Comparison of ENCODE assay signal across 16 cellular contexts in the genomic region with DNA sequence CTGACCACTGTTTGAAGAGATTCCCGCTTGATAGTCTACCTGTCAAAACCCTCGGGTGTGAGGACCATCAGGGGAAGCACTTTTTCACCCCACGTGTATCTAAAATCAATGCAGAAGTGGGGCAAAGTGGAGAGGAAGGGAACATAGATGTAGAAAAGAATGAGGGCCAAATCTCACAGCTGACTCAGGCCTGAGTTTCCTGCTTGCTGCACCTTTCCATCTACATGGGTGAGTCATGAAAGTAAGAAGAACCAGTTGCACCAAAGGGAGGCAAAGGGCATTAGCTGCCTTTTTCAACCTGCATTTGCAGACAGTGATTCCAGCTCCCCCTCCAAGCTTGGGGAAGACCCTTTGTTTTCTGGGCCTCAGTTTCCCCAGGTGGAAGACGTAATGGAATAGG.
DNase-seq lines count a peak whose midpoint lies in the region; ATAC-seq and TF ChIP-seq lines count a peak whose summit lies in the region.
"Had no signal": no experiment of that assay in that cellular context is flagged by ENCODE, and none has a peak within 500 bp of the region (broad histone marks: within the 10 kb centered on the region; RNA-seq: fewer than 3 reads in every experiment).

No MANE protein-coding gene starts in this region.

- no TSS peak for BruUV-seq in mammary epithelial cell (replicated peaks; lab: Mats Ljungman, UMichigan)

- no peaks in the 10 kb centered on the region for H3K79me2 ChIP-seq in mammary epithelial cell (ENCODE audit: insufficient read depth, low read length)

- H4K20me1 ChIP-seq in mammary epithelial cell (ENCODE audit: insufficient read depth, low read length): no peaks in the 10 kb centered on the region

- H3K4me3 Mint-ChIP-seq in activated CD4-positive, alpha-beta memory T cell treated with anti-CD3 and anti-CD28 coated beads, Interleukin-2, amount 10 ng/mL, durations not matched to agents 7 days and 5 days: no peak overlapping the region
- no peak overlapping the region for H3K4me3 Mint-ChIP-seq in activated CD4-positive, alpha-beta memory T cell treated with anti-CD3 and anti-CD28 coated beads for 36 hours
- H3K4me3 Mint-ChIP-seq: CD8-positive, alpha-beta T cell; IgD-negative memory B cell had no signal

- H3K4me2 ChIP-seq in mammary epithelial cell (ENCODE audit: insufficient read depth, low read depth, low read length): no peak overlapping the region

- H3K4me1 Mint-ChIP-seq in activated CD4-positive, alpha-beta memory T cell treated with anti-CD3 and anti-CD28 coated beads, Interleukin-2, amount 10 ng/mL, durations not matched to agents 7 days and 5 days: no peaks in the 10 kb centered on the region
- H3K4me1 Mint-ChIP-seq in activated CD4-positive, alpha-beta memory T cell treated with anti-CD3 and anti-CD28 coated beads for 36 hours (ENCODE audit: low read depth): no peaks in the 10 kb centered on the region

- peaks cover 14% of the 10 kb centered on the region for H3K9me3 ChIP-seq in mammary epithelial cell (replicated peaks; ENCODE audit: insufficient read depth, low read length)

- H3K36me3 Mint-ChIP-seq in activated CD4-positive, alpha-beta memory T cell treated with anti-CD3 and anti-CD28 coated beads, Interleukin-2, amount 10 ng/mL, durations not matched to agents 7 days and 5 days (ENCODE audit: low read depth): no peaks in the 10 kb centered on the region
- H3K36me3 Mint-ChIP-seq in activated CD4-positive, alpha-beta memory T cell treated with anti-CD3 and anti-CD28 coated beads for 36 hours: no peaks in the 10 kb centered on the region
- H3K36me3 Mint-ChIP-seq: CD8-positive, alpha-beta T cell had no signal

- WGBS in mammary epithelial cell (ENCODE audit: low coverage, missing lambda C conversion rate): 63% methylated on average over 3 of the region's 4 CpGs

- H3K4me3 ChIP-seq in mammary epithelial cell (replicated peaks in 1 of 3; ENCODE audit: insufficient read depth in 1 of 3, low read depth in 2 of 3, low read length in 3 of 3) (no peak overlapping the region), kidney epithelial cell (ENCODE audit: low read depth, low read length) (no peak overlapping the region)

- dilution Hi-C loops in mammary epithelial cell (cut with HindIII; ENCODE audit: low sequenced_read_pairs): no loop called here

- TF ChIP-seq CTCF in mammary epithelial cell (conservative IDR thresholded peaks at IDR 0.05 in 1 of 2, IDR thresholded peaks at IDR 0.05 in 1 of 2; ENCODE audit: extremely low read depth in 1 of 2, insufficient read depth in 1 of 2, low read depth in 1 of 2, low read length in 2 of 2): no peak
- no peak for TF ChIP-seq CTCF in kidney epithelial cell (IDR thresholded peaks at IDR 0.05; ENCODE audit: insufficient read depth, low read length, poor library complexity, severe bottlenecking)

- H3K9ac ChIP-seq in mammary epithelial cell (ENCODE audit: insufficient read depth, low read length): no peak overlapping the region

- POLR2A ChIA-PET in activated CD4-positive, alpha-beta memory T cell treated with anti-CD3 and anti-CD28 coated beads, Interleukin-2, amount 10 ng/mL, durations not matched to agents 7 days and 5 days (lab: Charles Lee): no interaction called here
- POLR2A ChIA-PET in activated CD4-positive, alpha-beta memory T cell treated with anti-CD3 and anti-CD28 coated beads for 36 hours (lab: Charles Lee): no interaction called here

- H3K9me3 Mint-ChIP-seq in activated CD4-positive, alpha-beta memory T cell treated with anti-CD3 and anti-CD28 coated beads, Interleukin-2, amount 10 ng/mL, durations not matched to agents 7 days and 5 days: no peaks in the 10 kb centered on the region
- H3K9me3 Mint-ChIP-seq in activated CD4-positive, alpha-beta memory T cell treated with anti-CD3 and anti-CD28 coated beads for 36 hours: no peaks in the 10 kb centered on the region
- H3K9me3 Mint-ChIP-seq: CD8-positive, alpha-beta T cell had no signal

- CTCF ChIA-PET in activated CD4-positive, alpha-beta memory T cell treated with anti-CD3 and anti-CD28 coated beads, Interleukin-2, amount 10 ng/mL, durations not matched to agents 7 days and 5 days (lab: Charles Lee): interaction anchor here (0.6 kb wide), 1 partner anchor 33 kb away, joined by 4 read pairs; no protein-coding TSS in a partner anchor
- CTCF ChIA-PET in activated CD4-positive, alpha-beta memory T cell treated with anti-CD3 and anti-CD28 coated beads for 36 hours (lab: Charles Lee): no interaction called here
- CTCF ChIA-PET in mammary epithelial cell (lab: Charles Lee; ENCODE audit: low non-redundant PET): no interaction called here

- in situ Hi-C loops in mammary epithelial cell (cut with MboI; ENCODE audit: low sequenced_read_pairs in 2 of 2): no loop called here

- ATAC-seq in GM18520 (IDR thresholded peaks at IDR 0.05; ENCODE audit: unreplicated experiment): no peak
- ATAC-seq: CD8-positive, alpha-beta T cell; SK-N-SH treated with all-trans-retinoic acid at 6 μM for 48 hours had no signal

- no peak overlapping the region for H2AFZ ChIP-seq in mammary epithelial cell (ENCODE audit: low read depth, low read length)

- no peak overlapping the region for H3K27ac ChIP-seq in mammary epithelial cell (ENCODE audit: insufficient read depth, low read depth, low read length)
- H3K27ac ChIP-seq: 22Rv1 had no signal

- DNase-seq in activated CD4-positive, alpha-beta memory T cell treated with anti-CD3 and anti-CD28 coated beads, Interleukin-2, amount 10 ng/mL, durations not matched to agents 7 days and 5 days: peak; percentile 1
- no peak for DNase-seq in activated CD4-positive, alpha-beta memory T cell treated with anti-CD3 and anti-CD28 coated beads for 36 hours
- peak; percentile 46 for DNase-seq in mammary epithelial cell
- DNase-seq in kidney epithelial cell (ENCODE audit: low read depth): peak; percentile 9
- DNase-seq in HK-2 (ENCODE audit: unreplicated experiment): no peak
- no peak for DNase-seq in NCI-H1930 (lab: John Stamatoyannopoulos, UW)
- DNase-seq in SIG-M5 (lab: John Stamatoyannopoulos, UW): no peak
- DNase-seq: CD8-positive, alpha-beta T cell; EL; NCI-H1436; NCI-H2081; NCI-H526 had no signal

- H3K27me3 ChIP-seq in mammary epithelial cell (ENCODE audit: insufficient read depth, low read length): no peaks in the 10 kb centered on the region
- H3K27me3 ChIP-seq in kidney epithelial cell (ENCODE audit: control insufficient read depth, insufficient read depth, low read length): no peaks in the 10 kb centered on the region

- H3K27me3 Mint-ChIP-seq in activated CD4-positive, alpha-beta memory T cell treated with anti-CD3 and anti-CD28 coated beads, Interleukin-2, amount 10 ng/mL, durations not matched to agents 7 days and 5 days: no peaks in the 10 kb centered on the region
- H3K27me3 Mint-ChIP-seq in activated CD4-positive, alpha-beta memory T cell treated with anti-CD3 and anti-CD28 coated beads for 36 hours: no peaks in the 10 kb centered on the region
- H3K27me3 Mint-ChIP-seq: IgD-negative memory B cell had no signal

- no peaks in the 10 kb centered on the region for H3K4me1 ChIP-seq in mammary epithelial cell (ENCODE audit: insufficient read depth, low read length)

- intact Hi-C loops in activated CD4-positive, alpha-beta memory T cell treated with anti-CD3 and anti-CD28 coated beads for 36 hours (cut with micrococcal nuclease): no loop called here
- intact Hi-C loops in mammary epithelial cell (cut with micrococcal nuclease): no loop called here

- H3K36me3 ChIP-seq in mammary epithelial cell (ENCODE audit: insufficient read depth, low read length): no peaks in the 10 kb centered on the region
- H3K36me3 ChIP-seq in kidney epithelial cell (ENCODE audit: control insufficient read depth, insufficient read depth, low read length): no peaks in the 10 kb centered on the region

- H3K27ac Mint-ChIP-seq in activated CD4-positive, alpha-beta memory T cell treated with anti-CD3 and anti-CD28 coated beads, Interleukin-2, amount 10 ng/mL, durations not matched to agents 7 days and 5 days: no peak overlapping the region
- H3K27ac Mint-ChIP-seq in activated CD4-positive, alpha-beta memory T cell treated with anti-CD3 and anti-CD28 coated beads for 36 hours: no peak overlapping the region
- H3K27ac Mint-ChIP-seq: CD8-positive, alpha-beta T cell; IgD-negative memory B cell had no signal

Comparison
In these comparisons a context has a peak if more than half of its experiments do, and no peak if none do; other contexts are left out.
1. DNase-seq: peak in activated CD4-positive, alpha-beta memory T cell treated with anti-CD3 and anti-CD28 coated beads, Interleukin-2, amount 10 ng/mL, durations not matched to agents 7 days and 5 days (single experiment), mammary epithelial cell (single experiment) and kidney epithelial cell (single experiment); none in activated CD4-positive, alpha-beta memory T cell treated with anti-CD3 and anti-CD28 coated beads for 36 hours (single experiment), HK-2 (single experiment), NCI-H1930 (0 of 2) and SIG-M5 (single experiment).